28 cellular contexts compared by ENCODE assay signal in the genomic region with DNA sequence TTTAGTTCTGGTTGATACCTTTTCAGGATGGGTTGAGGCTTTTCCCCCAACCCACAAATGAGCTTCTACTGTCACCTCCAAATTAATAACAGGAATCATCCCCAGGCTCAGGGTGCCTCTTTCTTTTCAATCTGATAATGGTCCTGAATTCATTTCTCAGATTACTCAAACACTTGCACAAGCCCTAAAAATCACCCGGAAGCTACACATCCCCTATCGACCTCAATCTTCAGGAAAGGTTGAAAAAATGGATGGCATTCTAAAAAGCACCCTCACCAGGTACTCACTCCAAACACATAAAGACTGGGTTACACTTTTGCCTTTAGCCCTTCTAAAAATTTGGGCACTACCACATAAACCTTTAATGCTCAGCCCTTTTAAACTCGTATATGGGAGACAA.
"Had no signal": no experiment of that assay in that cellular context is flagged by ENCODE, and none has a peak within 500 bp of the region (broad histone marks: within the 10 kb centered on the region; RNA-seq: fewer than 3 reads in every experiment).

No MANE protein-coding gene starts in this region.

- H3K27ac Mint-ChIP-seq: dendritic cell treated with granulocyte-macrophage colony-stimulating factor and Interleukin-4, amounts not matched to agents 40 ng/mL and 50 ng/mL, for 4 days; effector memory CD8-positive, alpha-beta T cell; endodermal cell had no signal

- H3K27me3 Mint-ChIP-seq: effector memory CD8-positive, alpha-beta T cell had no signal

- H3K9me3 ChIP-seq: colonic mucosa, esophagus muscularis mucosa, esophagus squamous epithelium, gastrocnemius medialis, gastroesophageal sphincter, heart left ventricle, heart right ventricle had no signal

- H3K4me1 ChIP-seq: esophagus muscularis mucosa, gastrocnemius medialis, gastroesophageal sphincter, heart left ventricle had no signal

- H3K36me3 ChIP-seq: colonic mucosa, esophagus muscularis mucosa, esophagus squamous epithelium, gastrocnemius medialis, gastroesophageal sphincter, heart left ventricle, heart right ventricle had no signal

- H3K4me3 Mint-ChIP-seq: dendritic cell treated with granulocyte-macrophage colony-stimulating factor and Interleukin-4, amounts not matched to agents 40 ng/mL and 50 ng/mL, for 4 days; effector memory CD8-positive, alpha-beta T cell; endodermal cell had no signal

- FAIRE-seq: colon, endometrium, endothelial cell of umbilical vein, frontal cortex had no signal

- DNase-seq: colonic mucosa; cortex of kidney; dermis blood vessel endothelial cell; dorsolateral prefrontal cortex; effector CD4-positive, alpha-beta T cell; effector CD8-positive, alpha-beta T cell; effector memory CD4-positive, alpha-beta T cell; effector memory CD8-positive, alpha-beta T cell; endodermal cell; erythroblast; esophagus squamous epithelium; foreskin fibroblast; foreskin keratinocyte; foreskin melanocyte; gastrocnemius medialis; glutamatergic neuron; head of caudate nucleus; heart left ventricle; heart right ventricle had no signal

- H3K27ac ChIP-seq: colonic mucosa, coronary artery, dorsolateral prefrontal cortex, epithelial cell of prostate, esophagus muscularis mucosa, esophagus squamous epithelium, foreskin keratinocyte, gastrocnemius medialis, gastroesophageal sphincter, heart left ventricle, heart right ventricle had no signal

- H3K4me3 ChIP-seq: colonic mucosa, coronary artery, dorsolateral prefrontal cortex, esophagus muscularis mucosa, esophagus squamous epithelium, gastrocnemius medialis, gastroesophageal sphincter, heart left ventricle, heart right ventricle had no signal

- H3K27me3 ChIP-seq: colonic mucosa, dorsolateral prefrontal cortex, esophagus muscularis mucosa, esophagus squamous epithelium, foreskin keratinocyte, gastrocnemius medialis, gastroesophageal sphincter, heart left ventricle, heart right ventricle had no signal

- H3K9me3 Mint-ChIP-seq: dendritic cell treated with granulocyte-macrophage colony-stimulating factor and Interleukin-4, amounts not matched to agents 40 ng/mL and 50 ng/mL, for 4 days; effector memory CD8-positive, alpha-beta T cell had no signal
